13 cellular contexts compared by ENCODE assay signal in genomic region chr9:99095565-99095964, GRCh38. TPM values are rescaled to one million over a fixed set of nuclear protein-coding genes. Genes with fewer than 3 reads are reported as not detected.
DNase-seq lines count a peak whose midpoint lies in the region; ATAC-seq and TF ChIP-seq lines count a peak whose summit lies in the region.
"Had no signal": no experiment of that assay in that cellular context is flagged by ENCODE, and none has a peak within 500 bp of the region (broad histone marks: within the 10 kb centered on the region; RNA-seq: fewer than 3 reads in every experiment).

No MANE protein-coding gene starts in this region.

- H3K9me3 ChIP-seq in Loucy (ENCODE audit: insufficient read depth, low read depth, low read length) (no peaks in the 10 kb centered on the region), body of pancreas (no peaks in the 10 kb centered on the region)
- H3K9me3 ChIP-seq: Caco-2, HAP-1 had no signal

- H3F3A ChIP-seq in Loucy (ENCODE audit: low read depth) = no peaks in the 10 kb centered on the region

- no peaks in the 10 kb centered on the region for H3K27me3 Mint-ChIP-seq in activated naive CD8-positive, alpha-beta T cell treated with anti-CD3 and anti-CD28 coated beads, Interleukin-2, amount 10 ng/mL, durations not matched to agents 7 days and 5 days
- H3K27me3 Mint-ChIP-seq in activated naive CD8-positive, alpha-beta T cell treated with anti-CD3 and anti-CD28 coated beads, Interleukin-2, amount 50 U/mL, for 24 hours = no peaks in the 10 kb centered on the region
- H3K27me3 Mint-ChIP-seq in nephron progenitor cell (ENCODE audit: low read depth, poor library complexity) (no peaks in the 10 kb centered on the region), immature natural killer cell (ENCODE audit: low read depth in 3 of 3) (peaks cover 0 to 5% (median 4%) of the 10 kb centered on the region in 3 donors)
- H3K27me3 Mint-ChIP-seq: B cell; CD4-positive, alpha-beta T cell had no signal

- no peak for ATAC-seq in activated naive CD8-positive, alpha-beta T cell treated with anti-CD3 and anti-CD28 coated beads, Interleukin-2, amount 10 ng/mL, durations not matched to agents 7 days and 5 days (ENCODE audit: low read depth)
- ATAC-seq in activated naive CD8-positive, alpha-beta T cell treated with anti-CD3 and anti-CD28 coated beads, Interleukin-2, amount 50 U/mL, for 24 hours = no peak
- no peak for ATAC-seq in body of pancreas

- TF ChIP-seq POLR2A in body of pancreas (IDR thresholded peaks at IDR 0.05) = no peak

- no peaks in the 10 kb centered on the region for H3K79me2 ChIP-seq in Loucy (ENCODE audit: insufficient read depth, low read length)

- POLR2A ChIA-PET in activated naive CD8-positive, alpha-beta T cell treated with anti-CD3 and anti-CD28 coated beads, Interleukin-2, amount 10 ng/mL, durations not matched to agents 7 days and 5 days (lab: Charles Lee) = interaction anchor here (0.7 to 5.3 kb wide), 2 partner anchors 9 to 46 kb away, joined by 3 to 85 read pairs; partner anchors contain the start of gene TGFBR1

- DNase-seq in activated naive CD8-positive, alpha-beta T cell treated with anti-CD3 and anti-CD28 coated beads, Interleukin-2, amount 10 ng/mL, durations not matched to agents 7 days and 5 days = no peak
- no peak for DNase-seq in activated naive CD8-positive, alpha-beta T cell treated with anti-CD3 and anti-CD28 coated beads, Interleukin-2, amount 50 U/mL, for 24 hours
- DNase-seq in nephron progenitor cell = no peak
- no peak for DNase-seq in anterior cingulate cortex (lab: John Stamatoyannopoulos, UW)
- no peak for DNase-seq in body of pancreas
- no peak for DNase-seq in immature natural killer cell
- DNase-seq: Caco-2; CD4-positive, alpha-beta T cell; GM23248 had no signal

- H3K27me3 ChIP-seq in Loucy (ENCODE audit: insufficient read depth, low read length, poor library complexity, severe bottlenecking) (no peaks in the 10 kb centered on the region), body of pancreas (no peaks in the 10 kb centered on the region)
- H3K27me3 ChIP-seq: BLaER1 treated with 17β-estradiol and CSF1 and Interleukin-3, amounts not matched to agents 10 nM and 100 nM had no signal

- peaks cover 21% of the 10 kb centered on the region for H3K4me1 ChIP-seq in Loucy (ENCODE audit: insufficient read depth, low read length, poor library complexity, severe bottlenecking)
- no peaks in the 10 kb centered on the region for H3K4me1 ChIP-seq in body of pancreas
- H3K4me1 ChIP-seq: Caco-2, HAP-1 had no signal

- H3K9ac ChIP-seq in Loucy (ENCODE audit: low read depth, low read length, poor library complexity, severe bottlenecking) = no peak overlapping the region
- H3K9ac ChIP-seq: BLaER1 treated with 17β-estradiol and CSF1 and Interleukin-3, amounts not matched to agents 10 nM and 100 nM; GM23248 had no signal

- H3K36me3 Mint-ChIP-seq in activated naive CD8-positive, alpha-beta T cell treated with anti-CD3 and anti-CD28 coated beads, Interleukin-2, amount 10 ng/mL, durations not matched to agents 7 days and 5 days = peaks cover 31% of the 10 kb centered on the region
- no peaks in the 10 kb centered on the region for H3K36me3 Mint-ChIP-seq in activated naive CD8-positive, alpha-beta T cell treated with anti-CD3 and anti-CD28 coated beads, Interleukin-2, amount 50 U/mL, for 24 hours (ENCODE audit: low read depth)
- peaks cover 12% of the 10 kb centered on the region for H3K36me3 Mint-ChIP-seq in nephron progenitor cell (ENCODE audit: low read depth)
- no peaks in the 10 kb centered on the region for H3K36me3 Mint-ChIP-seq in immature natural killer cell

- H3K4me3 ChIP-seq in Loucy (ENCODE audit: low read length, poor library complexity, severe bottlenecking) (no peak overlapping the region), body of pancreas (no peak overlapping the region)
- H3K4me3 ChIP-seq: BLaER1 treated with 17β-estradiol and CSF1 and Interleukin-3, amounts not matched to agents 10 nM and 100 nM; GM23248; HAP-1 had no signal

- H3K27ac ChIP-seq in body of pancreas = no peak overlapping the region
- H3K27ac ChIP-seq: BLaER1 treated with 17β-estradiol and CSF1 and Interleukin-3, amounts not matched to agents 10 nM and 100 nM; GM23248 had no signal

- peak overlapping the region; percentile 26; the same call in 1 of the 2 replicates for H2AFZ ChIP-seq in Loucy (ENCODE audit: low read length)
- H2AFZ ChIP-seq: GM23248 had no signal

- H3K4me1 Mint-ChIP-seq in activated naive CD8-positive, alpha-beta T cell treated with anti-CD3 and anti-CD28 coated beads, Interleukin-2, amount 10 ng/mL, durations not matched to agents 7 days and 5 days = peaks cover 65% of the 10 kb centered on the region
- H3K4me1 Mint-ChIP-seq in activated naive CD8-positive, alpha-beta T cell treated with anti-CD3 and anti-CD28 coated beads, Interleukin-2, amount 50 U/mL, for 24 hours = peaks cover 33% of the 10 kb centered on the region
- H3K4me1 Mint-ChIP-seq in nephron progenitor cell (peaks cover 15% of the 10 kb centered on the region), immature natural killer cell (peaks cover 71 to 77% of the 10 kb centered on the region in 2 donors)
- H3K4me1 Mint-ChIP-seq: B cell had no signal

- no peaks in the 10 kb centered on the region for H3K9me2 ChIP-seq in Loucy (replicated peaks; ENCODE audit: low read depth, low read length)

- no peaks in the 10 kb centered on the region for H4K20me1 ChIP-seq in Loucy (ENCODE audit: insufficient read depth, low read length, poor library complexity, severe bottlenecking)
- H4K20me1 ChIP-seq: BLaER1 treated with 17β-estradiol and CSF1 and Interleukin-3, amounts not matched to agents 10 nM and 100 nM had no signal

- WGBS in body of pancreas, 2 donors = 68 to 70% methylated on average over 3 of the region's 3 CpGs

- H3K27ac Mint-ChIP-seq in activated naive CD8-positive, alpha-beta T cell treated with anti-CD3 and anti-CD28 coated beads, Interleukin-2, amount 10 ng/mL, durations not matched to agents 7 days and 5 days = peak overlapping the region; percentile 7
- H3K27ac Mint-ChIP-seq in activated naive CD8-positive, alpha-beta T cell treated with anti-CD3 and anti-CD28 coated beads, Interleukin-2, amount 50 U/mL, for 24 hours = no peak overlapping the region
- H3K27ac Mint-ChIP-seq in nephron progenitor cell = peak overlapping the region; percentile 8
- no peak overlapping the region for H3K27ac Mint-ChIP-seq in immature natural killer cell
- H3K27ac Mint-ChIP-seq: B cell; CD4-positive, alpha-beta T cell had no signal

- TF ChIP-seq CTCF in Loucy (conservative IDR thresholded peaks at IDR 0.05; ENCODE audit: low read length) (no peak), nephron progenitor cell (IDR thresholded peaks at IDR 0.05) (no peak), body of pancreas (IDR thresholded peaks at IDR 0.05) (no peak)

- H3K9me3 Mint-ChIP-seq in activated naive CD8-positive, alpha-beta T cell treated with anti-CD3 and anti-CD28 coated beads, Interleukin-2, amount 10 ng/mL, durations not matched to agents 7 days and 5 days = peaks cover 8% of the 10 kb centered on the region
- peaks cover 7% of the 10 kb centered on the region for H3K9me3 Mint-ChIP-seq in activated naive CD8-positive, alpha-beta T cell treated with anti-CD3 and anti-CD28 coated beads, Interleukin-2, amount 50 U/mL, for 24 hours
- H3K9me3 Mint-ChIP-seq in nephron progenitor cell (peaks cover 20% of the 10 kb centered on the region), immature natural killer cell (peaks cover 0 to 1% (median 0%) of the 10 kb centered on the region in 6 donors)

- H3K4me2 ChIP-seq in Loucy (ENCODE audit: low read depth, low read length, poor library complexity, severe bottlenecking) = no peak overlapping the region
- H3K4me2 ChIP-seq: BLaER1 treated with 17β-estradiol and CSF1 and Interleukin-3, amounts not matched to agents 10 nM and 100 nM had no signal

- H3K4me3 Mint-ChIP-seq in activated naive CD8-positive, alpha-beta T cell treated with anti-CD3 and anti-CD28 coated beads, Interleukin-2, amount 10 ng/mL, durations not matched to agents 7 days and 5 days = no peak overlapping the region
- H3K4me3 Mint-ChIP-seq in activated naive CD8-positive, alpha-beta T cell treated with anti-CD3 and anti-CD28 coated beads, Interleukin-2, amount 50 U/mL, for 24 hours = no peak overlapping the region
- H3K4me3 Mint-ChIP-seq in nephron progenitor cell (no peak overlapping the region), immature natural killer cell (no peak overlapping the region)
- H3K4me3 Mint-ChIP-seq: B cell; CD4-positive, alpha-beta T cell had no signal

- H3K36me3 ChIP-seq in Loucy (ENCODE audit: insufficient read depth, low read length) (no peaks in the 10 kb centered on the region), body of pancreas (replicated peaks in 1 of 2; ENCODE audit: insufficient read depth in 1 of 2, low read depth in 2 of 2) (no peaks in the 10 kb centered on the region)
- H3K36me3 ChIP-seq: BLaER1 treated with 17β-estradiol and CSF1 and Interleukin-3, amounts not matched to agents 10 nM and 100 nM; HAP-1 had no signal

- intact Hi-C loops in body of pancreas (cut with DNase I) = loop anchor here (10.0 kb wide), 1 partner anchor 59 kb away; no protein-coding TSS in a partner anchor

RNA-seq across cellular contexts. Expression of gene TGFBR1, which starts 9.3 kb away (rescaled TPM):
- 10 to 100 TPM; 82.7 to 83.5 TPM for total RNA-seq in activated naive CD8-positive, alpha-beta T cell treated with anti-CD3 and anti-CD28 coated beads, Interleukin-2, amount 10 ng/mL, durations not matched to agents 7 days and 5 days
- total RNA-seq in body of pancreas = 10 to 100 TPM; 10.5 to 18.7 TPM
- polyA plus RNA-seq in immature natural killer cell = 10 to 100 TPM; 34.2 to 71.0 (median 67.8) TPM

Comparison
In these comparisons a context has a peak if more than half of its experiments do, and no peak if none do; other contexts are left out.
1. H3K27ac Mint-ChIP-seq: peak in activated naive CD8-positive, alpha-beta T cell treated with anti-CD3 and anti-CD28 coated beads, Interleukin-2, amount 10 ng/mL, durations not matched to agents 7 days and 5 days (single experiment) and nephron progenitor cell (single experiment); none in activated naive CD8-positive, alpha-beta T cell treated with anti-CD3 and anti-CD28 coated beads, Interleukin-2, amount 50 U/mL, for 24 hours (single experiment) and immature natural killer cell (0 of 6).
2. RNA of gene TGFBR1, which starts 9.3 kb away (total RNA-seq): 82.7 to 83.5 TPM in activated naive CD8-positive, alpha-beta T cell treated with anti-CD3 and anti-CD28 coated beads, Interleukin-2, amount 10 ng/mL, durations not matched to agents 7 days and 5 days; 10.5 to 18.7 TPM in body of pancreas; every median in the first group is over 4 times any median in the second.